ENCODE assay signal across 18 cellular contexts in genomic region chr2:217038001-217038400, GRCh38.
"Had no signal": no experiment of that assay in that cellular context is flagged by ENCODE, and none has a peak within 500 bp of the region (broad histone marks: within the 10 kb centered on the region; RNA-seq: fewer than 3 reads in every experiment).

No MANE protein-coding gene starts in this region.

- H3K36me3 ChIP-seq: SJSA1 had no signal

- FAIRE-seq: HTR-8/SVneo, RCC 7860 had no signal

- DNase-seq: KBM-7, MV-4-11, NCI-H1048, NCI-H1105, NCI-H1436 treated with DMSO at 0.1 percent for 48 hours, NCI-H1694, NCI-H187 treated with DMSO at 0.1 percent for 48 hours, NCI-H2029 treated with DMSO at 0.1 percent for 48 hours, NCI-H2171 treated with DMSO at 0.1 percent for 48 hours, NCI-H524 treated with DMSO at 0.1 percent for 48 hours, NCI-H748 treated with DMSO at 0.1 percent for 48 hours, Right ventricle myocardium superior, RPMI8226, SIG-M5 had no signal

- H3K27ac ChIP-seq: SJSA1, SK-N-MC had no signal

- H3K4me3 ChIP-seq: SJSA1, SK-N-MC had no signal

- H3K9me3 ChIP-seq: SJSA1 had no signal
